In genomic region chr22:21624120-21624879, GRCh38 we compare ENCODE assay signal across 8 cellular contexts. TPM values are rescaled to one million over a fixed set of nuclear protein-coding genes. Genes with fewer than 3 reads are reported as not detected.
DNase-seq lines count a peak whose midpoint lies in the region; ATAC-seq, FAIRE-seq and TF ChIP-seq lines count a peak whose summit lies in the region.

No MANE protein-coding gene starts in this region.

- H2BK12ac ChIP-seq in H9 (ENCODE audit: insufficient read length, low read depth, low read length) = no peak overlapping the region
- H2BK12ac ChIP-seq in neuronal stem cell (ENCODE audit: low read length) = peak overlapping the region; percentile 86

- H3K36me3 Mint-ChIP-seq in H9 (ENCODE audit: insufficient read depth in 1 of 3, low read depth in 3 of 3) = peaks cover 5 to 44% (median 33%) of the 10 kb centered on the region in 3 experiments

- H3K4me2 ChIP-seq in A549 (no peak overlapping the region), H9 (ENCODE audit: insufficient read depth, insufficient read length, low read length) (no peak overlapping the region), neuronal stem cell (ENCODE audit: insufficient read depth, low read length, poor library complexity, severe bottlenecking) (no peak overlapping the region)

- H3K9me3 Mint-ChIP-seq in H9 = no peaks in the 10 kb centered on the region

- H3K79me1 ChIP-seq in H9 (ENCODE audit: insufficient read depth, low read depth, low read length, poor library complexity, severe bottlenecking) = peaks cover 2% of the 10 kb centered on the region
- H3K79me1 ChIP-seq in neuronal stem cell (ENCODE audit: low read depth, low read length) = peaks cover 14% of the 10 kb centered on the region

- no peak overlapping the region for H3K56ac ChIP-seq in H9 (ENCODE audit: insufficient read length, low read depth, low read length)

- peaks cover 4% of the 10 kb centered on the region for H3K36me3 ChIP-seq in ectodermal cell (ENCODE audit: control insufficient read depth, insufficient read depth, low read length)
- H3K36me3 ChIP-seq in neuronal stem cell (replicated peaks in 1 of 2; ENCODE audit: control insufficient read depth in 2 of 2, insufficient read depth in 2 of 2, low read length in 2 of 2) = peaks cover 22 to 71% of the 10 kb centered on the region in 2 donors

- no peak for TF ChIP-seq EP300 in A549 (IDR thresholded peaks at IDR 0.05)

- no peak overlapping the region for H2AFZ ChIP-seq in H9 (ENCODE audit: low read length)
- H2AFZ ChIP-seq in neuronal stem cell (ENCODE audit: low read length) = no peak overlapping the region

- CTCF ChIA-PET in A549 (lab: Yijun Ruan, JAX) = interaction anchor here (0.6 to 2.8 kb wide), 5 partner anchors 9 to 34 kb away, joined by 3 to 14 read pairs (median 8); partner anchors contain the start of gene SDF2L1

- H3K23ac ChIP-seq in H9 (ENCODE audit: insufficient read length, low read depth, low read length) = no peak overlapping the region
- H3K23ac ChIP-seq in neuronal stem cell (ENCODE audit: low read depth, low read length, poor library complexity) = peak overlapping the region; percentile 82

- H4K20me1 ChIP-seq in H9 (ENCODE audit: control insufficient read depth, insufficient read depth, insufficient read length) = no peaks in the 10 kb centered on the region

- peaks cover 3% of the 10 kb centered on the region for H3K23me2 ChIP-seq in H9 (ENCODE audit: insufficient read length, low read depth, low read length, poor library complexity, severe bottlenecking)

- FAIRE-seq in A549 (lab: Jason Lieb, UNC) = no peak

- H2AK5ac ChIP-seq in H9 (ENCODE audit: insufficient read length, low read length) = no peak overlapping the region
- H2AK5ac ChIP-seq in neuronal stem cell (ENCODE audit: low read depth, low read length) = no peak overlapping the region

- H4K91ac ChIP-seq in H9 (ENCODE audit: insufficient read length, low read depth, low read length) (no peak overlapping the region), neuronal stem cell (ENCODE audit: low read depth, low read length, poor library complexity) (no peak overlapping the region)

- H2BK15ac ChIP-seq in H9 (ENCODE audit: low read depth, low read length) = no peak overlapping the region
- no peak overlapping the region for H2BK15ac ChIP-seq in neuronal stem cell (ENCODE audit: low read length)

- H4K8ac ChIP-seq in H9 (replicated peaks; ENCODE audit: insufficient read length, low read depth, low read length) (no peak overlapping the region), neuronal stem cell (ENCODE audit: low read depth, low read length) (no peak overlapping the region)

- ATAC-seq in A549 (peak; percentile 53 to 58), HG03354 (IDR thresholded peaks at IDR 0.05; ENCODE audit: poor library complexity, severe bottlenecking, unreplicated experiment) (no peak)

- H3K4me3 ChIP-seq in A549 = no peak overlapping the region
- no peak overlapping the region for H3K4me3 ChIP-seq in ectodermal cell (ENCODE audit: insufficient read depth, low read depth, low read length)
- no peak overlapping the region for H3K4me3 ChIP-seq in neuronal stem cell (ENCODE audit: low read length in 2 of 2)

- peaks cover 15% of the 10 kb centered on the region; the same call in 1 of the 3 replicates for H3K4me1 ChIP-seq in A549
- no peaks in the 10 kb centered on the region; the same call in 1 of the 2 replicates for H3K4me1 ChIP-seq in H9 (ENCODE audit: insufficient read depth, low read length)
- H3K4me1 ChIP-seq in ectodermal cell (ENCODE audit: control insufficient read depth, insufficient read depth, low read length) = peaks cover 3% of the 10 kb centered on the region
- peaks cover 9 to 10% of the 10 kb centered on the region in 2 donors for H3K4me1 ChIP-seq in neuronal stem cell (ENCODE audit: control insufficient read depth in 2 of 2, insufficient read depth in 1 of 2, low read depth in 1 of 2, low read length in 2 of 2)

- H3K9me3 ChIP-seq in A549 = no peaks in the 10 kb centered on the region
- H3K9me3 ChIP-seq in H9 (ENCODE audit: control insufficient read depth, low read depth, low read length) = no peaks in the 10 kb centered on the region
- no peaks in the 10 kb centered on the region for H3K9me3 ChIP-seq in ectodermal cell (ENCODE audit: control insufficient read depth, low read length)
- peaks cover 0 to 3% of the 10 kb centered on the region in 2 donors for H3K9me3 ChIP-seq in neuronal stem cell (replicated peaks in 1 of 2; ENCODE audit: control insufficient read depth in 2 of 2, insufficient read depth in 1 of 2, low read depth in 1 of 2, low read length in 2 of 2)

- no peaks in the 10 kb centered on the region for H3K79me2 ChIP-seq in H9 (ENCODE audit: insufficient read depth, low read length)

- no peak overlapping the region for H2BK5ac ChIP-seq in H9 (ENCODE audit: insufficient read length, low read length)
- H2BK5ac ChIP-seq in neuronal stem cell (ENCODE audit: low read length) = no peak overlapping the region

- H3K27me3 ChIP-seq in H9 (ENCODE audit: insufficient read depth, low read length) = no peaks in the 10 kb centered on the region
- no peaks in the 10 kb centered on the region for H3K27me3 ChIP-seq in ectodermal cell (ENCODE audit: control insufficient read depth, insufficient read depth, low read length, poor library complexity, severe bottlenecking)
- H3K27me3 ChIP-seq in neuronal stem cell (ENCODE audit: control insufficient read depth in 3 of 3, insufficient read depth in 3 of 3, low read depth in 1 of 3, low read length in 3 of 3) = no peaks in the 10 kb centered on the region

- 24% methylated on average over 3 of the region's 8 CpGs for WGBS in A549 (ENCODE audit: missing lambda C conversion rate)
- WGBS in H9 (ENCODE audit: extremely low coverage, insufficient read length, low lambda C conversion rate) = no CpG with 5 or more reads among the region's 8 CpGs
- 56 to 59% methylated on average over 8 of the region's 8 CpGs for WGBS in ectodermal cell, 2 experiments
- WGBS in neuronal stem cell (ENCODE audit: extremely low coverage in 2 of 2, insufficient read length in 2 of 2, insufficient replicate concordance in 1 of 2), 2 donors = no CpG with 5 or more reads among the region's 8 CpGs

- H3K18ac ChIP-seq in H9 (ENCODE audit: insufficient read length, low read depth, low read length) (no peak overlapping the region), neuronal stem cell (ENCODE audit: low read length) (peak overlapping the region; percentile 60)

- H3K4me1 Mint-ChIP-seq in H9 = peaks cover 14% of the 10 kb centered on the region in 2 experiments

- POLR2A ChIA-PET in A549 (lab: Yijun Ruan, JAX) = interaction anchor here (1.1 to 2.7 kb wide), 2 partner anchors 18 kb away, joined by 4 to 10 read pairs; partner anchors contain the start of gene SDF2L1

- no peak for TF ChIP-seq RAD21 in A549 (conservative IDR thresholded peaks at IDR 0.05 in 1 of 2, IDR thresholded peaks at IDR 0.05 in 1 of 2)

- no peak overlapping the region for H3K4ac ChIP-seq in H9 (ENCODE audit: low read depth, low read length)
- H3K4ac ChIP-seq in neuronal stem cell (ENCODE audit: low read length) = no peak overlapping the region

- H3K14ac ChIP-seq in H9 (ENCODE audit: insufficient read depth, low read length) = no peak overlapping the region
- H3K14ac ChIP-seq in neuronal stem cell (ENCODE audit: low read length) = peak overlapping the region; percentile 6

- no peak overlapping the region for H3K4me3 Mint-ChIP-seq in H9

- no peak overlapping the region for H2BK20ac ChIP-seq in H9 (ENCODE audit: low read depth, low read length, poor library complexity, severe bottlenecking)

- H3K27me3 Mint-ChIP-seq in H9 (ENCODE audit: low read depth) = no peaks in the 10 kb centered on the region; the same call in 1 of the 2 replicates

- no peak overlapping the region for H4K5ac ChIP-seq in H9 (ENCODE audit: insufficient read length, low read depth, low read length)

- 0 out of 6 replicates have a peak overlapping the region, but pooled peaks of 1 of the 2 experiments have one; percentile 46 for H3K27ac ChIP-seq in A549
- H3K27ac ChIP-seq in H9 (ENCODE audit: insufficient read length, low read depth, low read length) = no peak overlapping the region
- H3K27ac ChIP-seq in VCaP = peak overlapping the region; percentile 57
- H3K27ac ChIP-seq in ectodermal cell (ENCODE audit: insufficient read depth, low read depth, low read length, poor library complexity, severe bottlenecking) = peak overlapping the region; percentile 13
- H3K27ac ChIP-seq in neuronal stem cell (replicated peaks; ENCODE audit: low read length) = no peak overlapping the region

- H3T11ph ChIP-seq in H9 (ENCODE audit: low read length) = no peak overlapping the region

- no peak for TF ChIP-seq POLR2A in A549 (IDR thresholded peaks at IDR 0.05; ENCODE audit: low read length)

- H2BK120ac ChIP-seq in H9 (ENCODE audit: low read depth, low read length, poor library complexity, severe bottlenecking) (no peak overlapping the region), neuronal stem cell (ENCODE audit: low read depth, low read length) (no peak overlapping the region)

- DNase-seq in A549 (ENCODE audit: low read depth in 1 of 2, low spot score in 1 of 2) (peak in 1 of 2 experiments; percentile 31), H9 (peak; percentile 72), neuronal stem cell (ENCODE audit: low spot score) (no peak), NCI-H345 treated with DMSO at 0.1 percent for 48 hours (lab: John Stamatoyannopoulos, UW; ENCODE audit: unreplicated experiment) (no peak), islet precursor cell (no peak)

- peak overlapping the region; percentile 34 to 90 (median 48); a peak in 4 of 7 replicates for H3K27ac Mint-ChIP-seq in H9

- TF ChIP-seq CTCF in A549 (IDR thresholded peaks at IDR 0.05) (peak; percentile 52), H9 (conservative IDR thresholded peaks at IDR 0.05) (peak; percentile 86), VCaP (conservative IDR thresholded peaks at IDR 0.05) (peak; percentile 51)

- no peak overlapping the region for H3K9ac ChIP-seq in H9 (ENCODE audit: extremely low read depth, insufficient read length, low read length)
- H3K9ac ChIP-seq in neuronal stem cell (ENCODE audit: low read depth, low read length, poor library complexity) = no peak overlapping the region

RNA-seq across cellular contexts. Expression of gene YDJC, which starts 5.5 kb away (rescaled TPM):
- polyA plus RNA-seq in A549 (2011; rRNA removed) (24.8 and 27.0 TPM in 2 replicates), A549 (2017; fragmentation: RNase III; extraction: RNeasy Plus Mini Kit Qiagen cat#74134 plus additional on column Dnase treatment) (28.3 to 29.9 TPM (median 28.3 TPM) in 3 replicates)
- 60.0 and 90.3 TPM in 2 replicates for polyA plus RNA-seq in A549 (2012; cell fraction: cytosol; rRNA removed)
- polyA plus RNA-seq in A549 (2012; cell fraction: nucleus; rRNA removed) = 74.3 and 115 TPM in 2 replicates
- polyA minus RNA-seq in A549 (2011; rRNA and poly(A)+ RNA removed) = 10.5 and 13.7 TPM in 2 replicates
- total RNA-seq in H9 (2021) = 29.8 and 30.2 TPM in 2 replicates
- polyA plus RNA-seq in ectodermal cell (2013, experiment 1 of 4) = 10.5 TPM
- polyA plus RNA-seq in ectodermal cell (2013, experiment 2 of 4) = 11.6 TPM
- 12.9 TPM for polyA plus RNA-seq in ectodermal cell (2013, experiment 3 of 4)
- 12.4 TPM for polyA plus RNA-seq in ectodermal cell (2013, experiment 4 of 4)
- polyA plus RNA-seq in neuronal stem cell (2013, experiment 1 of 2) = 14.9 TPM
- 14.0 TPM for polyA plus RNA-seq in neuronal stem cell (2013, experiment 2 of 2)

RNA-seq across cellular contexts. Expression of gene CCDC116, which starts 8.3 kb away (rescaled TPM):
- 0.05 TPM in 1 of 2 replicates, not detected in the other for polyA plus RNA-seq in A549 (2011; rRNA removed)
- 0.04 and 0.10 TPM in 2 replicates for polyA plus RNA-seq in A549 (2012; cell fraction: cytosol; rRNA removed)
- 0.72 and 1.0 TPM in 2 replicates for polyA plus RNA-seq in A549 (2012; cell fraction: nucleus; rRNA removed)
- 0.04 to 0.06 TPM in 2 of 3 replicates, not detected in the other for polyA plus RNA-seq in A549 (2017; fragmentation: RNase III; extraction: RNeasy Plus Mini Kit Qiagen cat#74134 plus additional on column Dnase treatment)
- not detected in 2 replicates for polyA minus RNA-seq in A549 (2011; rRNA and poly(A)+ RNA removed)
- total RNA-seq in H9 (2021) = 0.22 and 0.63 TPM in 2 replicates
- polyA plus RNA-seq in ectodermal cell (2013, experiment 1 of 4) = 0.31 TPM
- polyA plus RNA-seq in ectodermal cell (2013, experiment 2 of 4) = 0.41 TPM
- 0.27 TPM for polyA plus RNA-seq in ectodermal cell (2013, experiment 3 of 4)
- 0.24 TPM for polyA plus RNA-seq in ectodermal cell (2013, experiment 4 of 4)
- polyA plus RNA-seq in neuronal stem cell (2013, experiment 1 of 2) = 0.10 TPM
- 0.18 TPM for polyA plus RNA-seq in neuronal stem cell (2013, experiment 2 of 2)

RNA-seq across cellular contexts. Expression of gene SDF2L1, which starts 17.8 kb away (rescaled TPM):
- 13.7 and 17.5 TPM in 2 replicates for polyA plus RNA-seq in A549 (2011; rRNA removed)
- polyA plus RNA-seq in A549 (2012; cell fraction: cytosol; rRNA removed) = 99.7 and 128 TPM in 2 replicates
- polyA plus RNA-seq in A549 (2012; cell fraction: nucleus; rRNA removed) = 61.8 and 78.3 TPM in 2 replicates
- 38.8 to 41.9 TPM (median 41.0 TPM) in 3 replicates for polyA plus RNA-seq in A549 (2017; fragmentation: RNase III; extraction: RNeasy Plus Mini Kit Qiagen cat#74134 plus additional on column Dnase treatment)
- polyA minus RNA-seq in A549 (2011; rRNA and poly(A)+ RNA removed) = 9.5 and 13.4 TPM in 2 replicates
- 36.0 TPM in 2 replicates for total RNA-seq in H9 (2021)
- 16.1 TPM for polyA plus RNA-seq in ectodermal cell (2013, experiment 1 of 4)
- 13.8 TPM for polyA plus RNA-seq in ectodermal cell (2013, experiment 2 of 4)
- 18.5 TPM for polyA plus RNA-seq in ectodermal cell (2013, experiment 3 of 4)
- polyA plus RNA-seq in ectodermal cell (2013, experiment 4 of 4) = 17.7 TPM
- polyA plus RNA-seq in neuronal stem cell (2013, experiment 1 of 2) = 9.6 TPM
- 9.4 TPM for polyA plus RNA-seq in neuronal stem cell (2013, experiment 2 of 2)

RNA-seq across cellular contexts. Expression of gene PPIL2, which starts 41.5 kb away (rescaled TPM):
- polyA plus RNA-seq in A549 (2011; rRNA removed) (38.7 and 39.0 TPM in 2 replicates), A549 (2017; fragmentation: RNase III; extraction: RNeasy Plus Mini Kit Qiagen cat#74134 plus additional on column Dnase treatment) (30.8 to 34.0 TPM (median 31.4 TPM) in 3 replicates)
- polyA plus RNA-seq in A549 (2012; cell fraction: cytosol; rRNA removed) = 37.6 and 38.7 TPM in 2 replicates
- polyA plus RNA-seq in A549 (2012; cell fraction: nucleus; rRNA removed) = 118 and 125 TPM in 2 replicates
- 31.0 and 31.8 TPM in 2 replicates for polyA minus RNA-seq in A549 (2011; rRNA and poly(A)+ RNA removed)
- total RNA-seq in H9 (2021) = 35.5 and 35.9 TPM in 2 replicates
- 37.0 TPM for polyA plus RNA-seq in ectodermal cell (2013, experiment 1 of 4)
- polyA plus RNA-seq in ectodermal cell (2013, experiment 2 of 4) = 42.4 TPM
- polyA plus RNA-seq in ectodermal cell (2013, experiment 3 of 4) = 29.6 TPM
- 35.7 TPM for polyA plus RNA-seq in ectodermal cell (2013, experiment 4 of 4)
- polyA plus RNA-seq in neuronal stem cell (2013, experiment 1 of 2) = 23.0 TPM
- polyA plus RNA-seq in neuronal stem cell (2013, experiment 2 of 2) = 23.7 TPM

RNA-seq across cellular contexts. Expression of gene UBE2L3, which starts 56.8 kb away (rescaled TPM):
- polyA plus RNA-seq in A549 (2011; rRNA removed) = 45.3 and 54.9 TPM in 2 replicates
- polyA plus RNA-seq in A549 (2012; cell fraction: cytosol; rRNA removed) = 33.7 and 34.3 TPM in 2 replicates
- polyA plus RNA-seq in A549 (2012; cell fraction: nucleus; rRNA removed) = 17.6 and 25.7 TPM in 2 replicates
- 53.1 to 56.6 TPM (median 55.6 TPM) in 3 replicates for polyA plus RNA-seq in A549 (2017; fragmentation: RNase III; extraction: RNeasy Plus Mini Kit Qiagen cat#74134 plus additional on column Dnase treatment)
- 28.2 and 32.9 TPM in 2 replicates for polyA minus RNA-seq in A549 (2011; rRNA and poly(A)+ RNA removed)
- total RNA-seq in H9 (2021) = 78.7 and 79.7 TPM in 2 replicates
- 92.6 TPM for polyA plus RNA-seq in ectodermal cell (2013, experiment 1 of 4)
- 93.7 TPM for polyA plus RNA-seq in ectodermal cell (2013, experiment 2 of 4)
- polyA plus RNA-seq in ectodermal cell (2013, experiment 3 of 4) = 80.7 TPM
- 95.2 TPM for polyA plus RNA-seq in ectodermal cell (2013, experiment 4 of 4)
- 99.7 TPM for polyA plus RNA-seq in neuronal stem cell (2013, experiment 1 of 2)
- 102 TPM for polyA plus RNA-seq in neuronal stem cell (2013, experiment 2 of 2)

Comparison
In these comparisons a context has a peak if more than half of its experiments do, and no peak if none do; other contexts are left out.
1. H3K27ac ChIP-seq: peak in VCaP (single experiment) and ectodermal cell (single experiment); none in H9 (single experiment) and neuronal stem cell (single experiment).
2. Peak in every context shown above with its lines, with median percentiles within 50 percentile points of each other: CTCF ChIP-seq.